18 cellular contexts compared by ENCODE assay signal in genomic region chr18:49499046-49499637, GRCh38.
"Had no signal": no experiment of that assay in that cellular context is flagged by ENCODE, and none has a peak within 500 bp of the region (broad histone marks: within the 10 kb centered on the region; RNA-seq: fewer than 3 reads in every experiment).

No MANE protein-coding gene starts in this region.

- H3K9me3 ChIP-seq: gastrocnemius medialis, heart right ventricle, ovary, sigmoid colon, spleen had no signal

- H3K36me3 Mint-ChIP-seq: T-cell had no signal

- H3K27ac Mint-ChIP-seq: activated T-helper 2 cell treated with anti-CD3 and anti-CD28 coated beads, Interferon-gamma antibody, Interleukin-2, Interleukin-4, amounts not matched to agents 10 μg/mL and 5 μg/mL and 100 μg/mL, durations not matched to agents 14 hours and 24 hours and 36 hours; nephron; stimulated activated naive CD8-positive, alpha-beta T cell treated with anti-CD3 and anti-CD28 coated beads, Interleukin-15, amount 100 ng/mL, for 72 hours; T-cell had no signal

- H3K4me1 ChIP-seq: gastrocnemius medialis, heart right ventricle, sigmoid colon, spleen had no signal

- H3K9me3 Mint-ChIP-seq: activated T-helper 2 cell treated with anti-CD3 and anti-CD28 coated beads, Interferon-gamma antibody, Interleukin-2, Interleukin-4, amounts not matched to agents 10 μg/mL and 5 μg/mL and 100 μg/mL, durations not matched to agents 14 hours and 24 hours and 36 hours; nephron; stimulated activated naive CD8-positive, alpha-beta T cell treated with anti-CD3 and anti-CD28 coated beads, Interleukin-15, amount 100 ng/mL, for 72 hours; T-cell had no signal

- H3K4me3 ChIP-seq: dorsolateral prefrontal cortex, gastrocnemius medialis, heart right ventricle, ovary, sigmoid colon had no signal

- ATAC-seq: gastrocnemius medialis; heart right ventricle; left ventricle myocardium superior; stimulated activated naive CD8-positive, alpha-beta T cell treated with anti-CD3 and anti-CD28 coated beads, Interleukin-15, amount 100 ng/mL, for 72 hours; T-cell had no signal

- DNase-seq: activated CD4-positive, alpha-beta T cell treated with anti-CD3 and anti-CD28 coated beads for 1 hour; activated CD4-positive, alpha-beta T cell treated with anti-CD3 and anti-CD28 coated beads, Interleukin-2, amount 50 U/mL, for 48 hours; activated naive CD4-positive, alpha-beta T cell treated with anti-CD3 and anti-CD28 coated beads, Interleukin-2, amount 50 U/mL, for 16 hours; activated T-cell treated with anti-CD3 and anti-CD28 coated beads, Interleukin-2, amount 50 U/mL, for 1 hour; dorsolateral prefrontal cortex; erythroblast; gastrocnemius medialis; heart right ventricle; left ventricle myocardium superior; ovary; sigmoid colon; spleen; stimulated activated CD4-positive, alpha-beta T cell treated with anti-CD3 and anti-CD28 coated beads, Interleukin-1b, Interleukin-23, amount 100 ng/mL, for 48 hours; stimulated activated naive CD8-positive, alpha-beta T cell treated with anti-CD3 and anti-CD28 coated beads, Interleukin-15, amount 100 ng/mL, for 72 hours; T-cell; T-helper 9 cell had no signal

- H3K27me3 ChIP-seq: ovary had no signal

- H3K27ac ChIP-seq: dorsolateral prefrontal cortex, gastrocnemius medialis, heart right ventricle, ovary, sigmoid colon, spleen had no signal

- H3K4me3 Mint-ChIP-seq: stimulated activated naive CD8-positive, alpha-beta T cell treated with anti-CD3 and anti-CD28 coated beads, Interleukin-15, amount 100 ng/mL, for 72 hours; T-cell had no signal

- H3K4me1 Mint-ChIP-seq: stimulated activated naive CD8-positive, alpha-beta T cell treated with anti-CD3 and anti-CD28 coated beads, Interleukin-15, amount 100 ng/mL, for 72 hours; T-cell had no signal

- H3K36me3 ChIP-seq: gastrocnemius medialis, heart right ventricle, ovary, sigmoid colon, spleen had no signal
